22 cellular contexts compared by ENCODE assay signal in genomic region chr1:236110137-236110536, GRCh38. TPM values are rescaled to one million over a fixed set of nuclear protein-coding genes. Genes with fewer than 3 reads are reported as not detected.
DNase-seq lines count a peak whose midpoint lies in the region; ATAC-seq, FAIRE-seq and TF ChIP-seq lines count a peak whose summit lies in the region.
"Had no signal": no experiment of that assay in that cellular context is flagged by ENCODE, and none has a peak within 500 bp of the region (broad histone marks: within the 10 kb centered on the region; RNA-seq: fewer than 3 reads in every experiment).

No MANE protein-coding gene starts in this region.

- peaks cover 15% of the 10 kb centered on the region for H3K4me1 ChIP-seq in HepG2 (ENCODE audit: insufficient read depth, low read length)
- H3K4me1 ChIP-seq: BE2C, HAP-1 had no signal

- H3K27ac ChIP-seq in HepG2 (ENCODE audit: extremely low read length, insufficient read depth, low read length) = no peak overlapping the region
- H3K27ac ChIP-seq: 22Rv1; BLaER1 treated with 17β-estradiol and CSF1 and Interleukin-3, amounts not matched to agents 10 nM and 100 nM had no signal

- 60% methylated on average over 10 of the region's 13 CpGs for WGBS in HepG2 (ENCODE audit: low lambda C conversion rate)

- ATAC-seq in activated naive CD8-positive, alpha-beta T cell treated with anti-CD3 and anti-CD28 coated beads, Interleukin-2, amount 50 U/mL, for 24 hours = no peak
- no peak for ATAC-seq in HepG2

- no peaks in the 10 kb centered on the region for H3K36me3 ChIP-seq in HepG2 (replicated peaks in 1 of 2; ENCODE audit: control insufficient read depth in 1 of 2, insufficient read depth in 2 of 2, low read length in 2 of 2)
- H3K36me3 ChIP-seq: BE2C; BLaER1 treated with 17β-estradiol and CSF1 and Interleukin-3, amounts not matched to agents 10 nM and 100 nM; HAP-1 had no signal

- H3K4me1 Mint-ChIP-seq in activated naive CD8-positive, alpha-beta T cell treated with anti-CD3 and anti-CD28 coated beads, Interleukin-2, amount 50 U/mL, for 24 hours = no peaks in the 10 kb centered on the region
- no peaks in the 10 kb centered on the region for H3K4me1 Mint-ChIP-seq in activated naive CD4-positive, alpha-beta T cell treated with anti-CD3 and anti-CD28 coated beads, Interleukin-2, amount 10 ng/mL, durations not matched to agents 7 days and 5 days
- H3K4me1 Mint-ChIP-seq: GM23338 had no signal

- H3K9me3 Mint-ChIP-seq in activated naive CD8-positive, alpha-beta T cell treated with anti-CD3 and anti-CD28 coated beads, Interleukin-2, amount 50 U/mL, for 24 hours = no peaks in the 10 kb centered on the region
- no peaks in the 10 kb centered on the region for H3K9me3 Mint-ChIP-seq in activated naive CD4-positive, alpha-beta T cell treated with anti-CD3 and anti-CD28 coated beads, Interleukin-2, amount 10 ng/mL, durations not matched to agents 7 days and 5 days
- H3K9me3 Mint-ChIP-seq: CD14-positive monocyte; CD4-positive, alpha-beta T cell; CD8-positive, alpha-beta memory T cell; GM23338 had no signal

- POLR2A ChIA-PET in HepG2 (lab: Yijun Ruan, JAX) = no interaction called here

- intact Hi-C loops in HepG2 (cut with micrococcal nuclease; ENCODE audit: unreplicated experiment) = no loop called here
- intact Hi-C loops in posterior vena cava (cut with DNase I) = no loop called here

- no peak for TF ChIP-seq CTCF in HepG2 (CRISPR knock-in tag; IDR thresholded peaks at IDR 0.05)

- H3K27me3 ChIP-seq in HepG2 (ENCODE audit: control insufficient read depth in 1 of 2, insufficient read depth in 2 of 2, low read length in 2 of 2) = no peaks in the 10 kb centered on the region
- H3K27me3 ChIP-seq: BE2C; BLaER1 treated with 17β-estradiol and CSF1 and Interleukin-3, amounts not matched to agents 10 nM and 100 nM had no signal

- H3K36me3 Mint-ChIP-seq in activated naive CD8-positive, alpha-beta T cell treated with anti-CD3 and anti-CD28 coated beads, Interleukin-2, amount 50 U/mL, for 24 hours (ENCODE audit: low read depth) = no peaks in the 10 kb centered on the region
- H3K36me3 Mint-ChIP-seq in activated naive CD4-positive, alpha-beta T cell treated with anti-CD3 and anti-CD28 coated beads, Interleukin-2, amount 10 ng/mL, durations not matched to agents 7 days and 5 days = no peaks in the 10 kb centered on the region
- H3K36me3 Mint-ChIP-seq: CD14-positive monocyte; CD8-positive, alpha-beta memory T cell had no signal

- H3K9ac ChIP-seq in HepG2 (ENCODE audit: insufficient read depth, low read depth, low read length) = no peak overlapping the region
- H3K9ac ChIP-seq: BLaER1 treated with 17β-estradiol and CSF1 and Interleukin-3, amounts not matched to agents 10 nM and 100 nM had no signal

- H2AFZ ChIP-seq in HepG2 (ENCODE audit: low read length) = no peak overlapping the region
- H2AFZ ChIP-seq: GM23338 had no signal

- TF ChIP-seq POLR2A in HepG2 (IDR thresholded peaks at IDR 0.05; ENCODE audit: insufficient read depth in 1 of 2, low read depth in 2 of 2, low read length in 2 of 2) = no peak

- no peaks in the 10 kb centered on the region for H4K20me1 ChIP-seq in HepG2 (ENCODE audit: insufficient read depth, low read length)
- H4K20me1 ChIP-seq: BLaER1 treated with 17β-estradiol and CSF1 and Interleukin-3, amounts not matched to agents 10 nM and 100 nM had no signal

- in situ Hi-C loops in HepG2 (cut with HindIII; ENCODE audit: extremely low pct_ligation_motif_present, low pct_unique_long_range_greater_than_20kb) = loop anchor here (25.0 kb wide), 3 partner anchors 1002 to 1452 kb away; no protein-coding TSS in a partner anchor

- H3K9me3 ChIP-seq in HepG2 (ENCODE audit: low read length) = no peaks in the 10 kb centered on the region
- H3K9me3 ChIP-seq: BE2C; BLaER1 treated with 17β-estradiol and CSF1 and Interleukin-3, amounts not matched to agents 10 nM and 100 nM; HAP-1 had no signal

- H3K27ac Mint-ChIP-seq in activated naive CD8-positive, alpha-beta T cell treated with anti-CD3 and anti-CD28 coated beads, Interleukin-2, amount 50 U/mL, for 24 hours = peak overlapping the region; percentile 37
- no peak overlapping the region for H3K27ac Mint-ChIP-seq in activated naive CD4-positive, alpha-beta T cell treated with anti-CD3 and anti-CD28 coated beads, Interleukin-2, amount 10 ng/mL, durations not matched to agents 7 days and 5 days
- H3K27ac Mint-ChIP-seq: CD14-positive monocyte; CD4-positive, alpha-beta T cell; CD8-positive, alpha-beta memory T cell; GM23338 had no signal

- no peak overlapping the region for H3K4me3 ChIP-seq in HepG2 (replicated peaks in 1 of 3; ENCODE audit: insufficient read depth in 1 of 3, low read depth in 2 of 3, low read length in 3 of 3)
- H3K4me3 ChIP-seq: BLaER1 treated with 17β-estradiol and CSF1 and Interleukin-3, amounts not matched to agents 10 nM and 100 nM; GM12878; GM23338; HAP-1 had no signal

- FAIRE-seq in HepG2 (lab: Jason Lieb, UNC) = no peak
- FAIRE-seq: A204.1, H54 had no signal

- DNase-seq in activated effector memory CD4-positive, alpha-beta T cell treated with anti-CD3 and anti-CD28 coated beads, Interleukin-2, amount 50 U/mL, for 16 hours = peak; percentile 61
- DNase-seq in activated effector memory CD4-positive, alpha-beta T cell treated with Interleukin-2 at 50 U/mL for 16 hours = no peak
- DNase-seq in activated naive CD8-positive, alpha-beta T cell treated with anti-CD3 and anti-CD28 coated beads, Interleukin-2, amount 50 U/mL, for 24 hours = no peak
- DNase-seq in HepG2 (ENCODE audit: low spot score) = no peak
- DNase-seq in posterior vena cava (ENCODE audit: low spot score) = peak; percentile 76
- DNase-seq in activated CD4-positive, alpha-beta T cell treated with anti-CD3 and anti-CD28 coated beads for 48 hours = no peak
- no peak for DNase-seq in iPS-NIHi7 (ENCODE audit: extremely low spot score)
- no peak for DNase-seq in activated naive CD4-positive, alpha-beta T cell treated with anti-CD3 and anti-CD28 coated beads, Interleukin-2, amount 10 ng/mL, durations not matched to agents 7 days and 5 days
- DNase-seq: CD4-positive, alpha-beta T cell; DMS79; EL; GDM1 had no signal

- no peaks in the 10 kb centered on the region for H3K79me2 ChIP-seq in HepG2 (ENCODE audit: insufficient read depth, low read length)

- H3K4me2 ChIP-seq in HepG2 (ENCODE audit: low read depth, low read length) = no peak overlapping the region
- H3K4me2 ChIP-seq: BLaER1 treated with 17β-estradiol and CSF1 and Interleukin-3, amounts not matched to agents 10 nM and 100 nM; GM23338 had no signal

- TF ChIP-seq EP300 in HepG2 (IDR thresholded peaks at IDR 0.05; ENCODE audit: low read depth in 2 of 2, low read length in 2 of 2) (no peak), HepG2 (CRISPR knock-in tag; IDR thresholded peaks at IDR 0.05; ENCODE audit: borderline replicate concordance) (no peak)

- CTCF ChIA-PET in HepG2 (lab: Yijun Ruan, JAX; ENCODE audit: low intra/inter-chr PET ratio, low total read pairs) = interaction anchor here (1.4 to 2.9 kb wide), 3 partner anchors 342 to 421 kb away, joined by 4 to 17 read pairs (median 7); no protein-coding TSS in a partner anchor
- CTCF ChIA-PET in activated naive CD4-positive, alpha-beta T cell treated with anti-CD3 and anti-CD28 coated beads, Interleukin-2, amount 10 ng/mL, durations not matched to agents 7 days and 5 days (lab: Charles Lee) = interaction anchor here (1.0 to 1.5 kb wide), 4 partner anchors 11 to 341 kb away, joined by 3 to 5 read pairs (median 4); no protein-coding TSS in a partner anchor

- no peak overlapping the region for H3K4me3 Mint-ChIP-seq in activated naive CD8-positive, alpha-beta T cell treated with anti-CD3 and anti-CD28 coated beads, Interleukin-2, amount 50 U/mL, for 24 hours
- H3K4me3 Mint-ChIP-seq in activated naive CD4-positive, alpha-beta T cell treated with anti-CD3 and anti-CD28 coated beads, Interleukin-2, amount 10 ng/mL, durations not matched to agents 7 days and 5 days = no peak overlapping the region
- H3K4me3 Mint-ChIP-seq: CD14-positive monocyte; CD4-positive, alpha-beta T cell; CD8-positive, alpha-beta memory T cell; GM23338 had no signal

- no peaks in the 10 kb centered on the region for H3K27me3 Mint-ChIP-seq in activated naive CD8-positive, alpha-beta T cell treated with anti-CD3 and anti-CD28 coated beads, Interleukin-2, amount 50 U/mL, for 24 hours
- H3K27me3 Mint-ChIP-seq in activated naive CD4-positive, alpha-beta T cell treated with anti-CD3 and anti-CD28 coated beads, Interleukin-2, amount 10 ng/mL, durations not matched to agents 7 days and 5 days = peaks cover 4% of the 10 kb centered on the region
- H3K27me3 Mint-ChIP-seq: CD4-positive, alpha-beta T cell had no signal

- no TSS peak for BruUV-seq in HepG2 (replicated peaks; lab: Mats Ljungman, UMichigan)

- TF ChIP-seq RAD21 in HepG2 (CRISPR knock-in tag; IDR thresholded peaks at IDR 0.05) = no peak

RNA-seq across cellular contexts. Expression of gene GPR137B, which starts 32.2 kb away (rescaled TPM):
- total RNA-seq in HepG2 (2016; rRNA removed; fragmentation: Illumina TruSeq; extraction: Trizol) (0.27 and 0.31 TPM in 2 replicates), posterior vena cava (10 to 100 TPM; 13.7 to 15.7 TPM)
- total RNA-seq in HepG2 (2016; cell fraction: cytosol; rRNA removed; fragmentation: Illumina TruSeq; extraction: Trizol; ENCODE audit: low read depth) = 0.35 and 0.40 TPM in 2 replicates
- 0.31 and 0.45 TPM in 2 replicates for total RNA-seq in HepG2 (2016; cell fraction: insoluble cytoplasmic fraction; rRNA removed; fragmentation: Illumina TruSeq; extraction: Trizol)
- 0.31 and 0.37 TPM in 2 replicates for total RNA-seq in HepG2 (2016; cell fraction: membrane; rRNA removed; fragmentation: Illumina TruSeq; extraction: Trizol)
- total RNA-seq in HepG2 (2016; cell fraction: nucleus; rRNA removed; fragmentation: Illumina TruSeq; extraction: Trizol) = 0.34 and 0.59 TPM in 2 replicates
- polyA plus RNA-seq in HepG2 (2011; rRNA removed) = 0.41 and 0.59 TPM in 2 replicates
- 0.32 and 0.50 TPM in 2 replicates for polyA plus RNA-seq in HepG2 (2011; cell fraction: cytosol; rRNA removed)
- 0.72 and 0.85 TPM in 2 replicates for polyA plus RNA-seq in HepG2 (2011; cell fraction: nucleus; rRNA removed)
- 0.47 and 1.5 TPM in 2 replicates for polyA plus RNA-seq in HepG2 (2012)
- 0.21 and 0.23 TPM in 2 replicates for polyA plus RNA-seq in HepG2 (2016; cell fraction: cytosol; fragmentation: Illumina TruSeq; extraction: Trizol; ENCODE audit: low read depth)
- polyA plus RNA-seq in HepG2 (2016; cell fraction: insoluble cytoplasmic fraction; fragmentation: Illumina TruSeq; extraction: Trizol; ENCODE audit: low read depth) = 0.35 and 0.58 TPM in 2 replicates
- 0.40 and 0.45 TPM in 2 replicates for polyA plus RNA-seq in HepG2 (2016; cell fraction: membrane; fragmentation: Illumina TruSeq; extraction: Trizol; ENCODE audit: low read depth)
- polyA plus RNA-seq in HepG2 (2016; cell fraction: nucleus; fragmentation: Illumina TruSeq; extraction: Trizol; ENCODE audit: insufficient read depth, low read depth) = 0.70 and 0.75 TPM in 2 replicates
- polyA minus RNA-seq in HepG2 (2011; rRNA and poly(A)+ RNA removed; ENCODE audit: low replicate concordance) = 0.10 and 0.21 TPM in 2 replicates
- polyA minus RNA-seq in HepG2 (2011; cell fraction: cytosol; rRNA and poly(A)+ RNA removed) = not detected in 2 replicates
- 0.52 and 1.2 TPM in 2 replicates for polyA minus RNA-seq in HepG2 (2011; cell fraction: nucleus; rRNA and poly(A)+ RNA removed)

RNA-seq across cellular contexts. Expression of gene NID1, which starts 45.2 kb away (rescaled TPM):
- total RNA-seq in HepG2 (2016; rRNA removed; fragmentation: Illumina TruSeq; extraction: Trizol) = 29.3 and 50.2 TPM in 2 replicates
- total RNA-seq in HepG2 (2016; cell fraction: cytosol; rRNA removed; fragmentation: Illumina TruSeq; extraction: Trizol; ENCODE audit: low read depth) = 5.0 and 5.1 TPM in 2 replicates
- total RNA-seq in HepG2 (2016; cell fraction: insoluble cytoplasmic fraction; rRNA removed; fragmentation: Illumina TruSeq; extraction: Trizol) = 22.1 and 49.8 TPM in 2 replicates
- total RNA-seq in HepG2 (2016; cell fraction: membrane; rRNA removed; fragmentation: Illumina TruSeq; extraction: Trizol) = 10.8 and 12.4 TPM in 2 replicates
- total RNA-seq in HepG2 (2016; cell fraction: nucleus; rRNA removed; fragmentation: Illumina TruSeq; extraction: Trizol) = 68.9 and 87.3 TPM in 2 replicates
- 56.1 and 77.2 TPM in 2 replicates for polyA plus RNA-seq in HepG2 (2011; rRNA removed)
- 45.0 and 56.5 TPM in 2 replicates for polyA plus RNA-seq in HepG2 (2011; cell fraction: cytosol; rRNA removed)
- 102 and 105 TPM in 2 replicates for polyA plus RNA-seq in HepG2 (2011; cell fraction: nucleus; rRNA removed)
- 122 and 152 TPM in 2 replicates for polyA plus RNA-seq in HepG2 (2012)
- 2.7 and 3.2 TPM in 2 replicates for polyA plus RNA-seq in HepG2 (2016; cell fraction: cytosol; fragmentation: Illumina TruSeq; extraction: Trizol; ENCODE audit: low read depth)
- 25.6 and 37.4 TPM in 2 replicates for polyA plus RNA-seq in HepG2 (2016; cell fraction: insoluble cytoplasmic fraction; fragmentation: Illumina TruSeq; extraction: Trizol; ENCODE audit: low read depth)
- polyA plus RNA-seq in HepG2 (2016; cell fraction: membrane; fragmentation: Illumina TruSeq; extraction: Trizol; ENCODE audit: low read depth) = 7.7 and 9.8 TPM in 2 replicates
- polyA plus RNA-seq in HepG2 (2016; cell fraction: nucleus; fragmentation: Illumina TruSeq; extraction: Trizol; ENCODE audit: insufficient read depth, low read depth) = 108 and 114 TPM in 2 replicates
- 173 TPM in 1 of 2 replicates, not detected in the other for polyA minus RNA-seq in HepG2 (2011; rRNA and poly(A)+ RNA removed; ENCODE audit: low replicate concordance)
- polyA minus RNA-seq in HepG2 (2011; cell fraction: cytosol; rRNA and poly(A)+ RNA removed) = 109 and 121 TPM in 2 replicates
- polyA minus RNA-seq in HepG2 (2011; cell fraction: nucleus; rRNA and poly(A)+ RNA removed) = 60.0 and 68.8 TPM in 2 replicates
- 100 to 1,000 TPM; 122 to 189 TPM for total RNA-seq in posterior vena cava
- polyA plus RNA-seq: CD8-positive, alpha-beta memory T cell had no signal

Comparison
In these comparisons a context has a peak if more than half of its experiments do, and no peak if none do; other contexts are left out.
1. DNase-seq: peak in activated effector memory CD4-positive, alpha-beta T cell treated with anti-CD3 and anti-CD28 coated beads, Interleukin-2, amount 50 U/mL, for 16 hours (single experiment) and posterior vena cava (single experiment); none in activated effector memory CD4-positive, alpha-beta T cell treated with Interleukin-2 at 50 U/mL for 16 hours (single experiment), activated naive CD8-positive, alpha-beta T cell treated with anti-CD3 and anti-CD28 coated beads, Interleukin-2, amount 50 U/mL, for 24 hours (single experiment), HepG2 (single experiment), activated CD4-positive, alpha-beta T cell treated with anti-CD3 and anti-CD28 coated beads for 48 hours (single experiment), iPS-NIHi7 (single experiment) and activated naive CD4-positive, alpha-beta T cell treated with anti-CD3 and anti-CD28 coated beads, Interleukin-2, amount 10 ng/mL, durations not matched to agents 7 days and 5 days (single experiment).
2. RNA of gene GPR137B, which starts 32.2 kb away (total RNA-seq): 13.7 to 15.7 TPM in posterior vena cava; 0.27 to 0.59 TPM in HepG2; every median in the first group is over 4 times any median in the second.